22 cellular contexts compared by ENCODE assay signal in genomic region chr1:74587888-74588287, GRCh38.
DNase-seq lines count a peak whose midpoint lies in the region; ATAC-seq and TF ChIP-seq lines count a peak whose summit lies in the region.
"Had no signal": no experiment of that assay in that cellular context is flagged by ENCODE, and none has a peak within 500 bp of the region (broad histone marks: within the 10 kb centered on the region; RNA-seq: fewer than 3 reads in every experiment).

No MANE protein-coding gene starts in this region.

- no peaks in the 10 kb centered on the region for H3F3A ChIP-seq in Loucy (ENCODE audit: low read depth)

- WGBS in right lobe of liver (ENCODE audit: insufficient coverage, low coverage, low lambda C conversion rate, missing lambda C conversion rate), result 80% methylated on average over 2 of the region's 2 CpGs

- H3K27ac ChIP-seq in right lobe of liver, result peak overlapping the region in 1 of 3 donors; percentile 30
- H3K27ac ChIP-seq: BLaER1 had no signal

- H3K36me3 ChIP-seq in Loucy (ENCODE audit: insufficient read depth, low read length) (no peaks in the 10 kb centered on the region), right lobe of liver (no peaks in the 10 kb centered on the region)
- H3K36me3 ChIP-seq: BE2C, BLaER1 had no signal

- intact Hi-C loops in right lobe of liver (cut with DNase I), result no loop called here

- H3K27me3 ChIP-seq in Loucy (ENCODE audit: insufficient read depth, low read length, poor library complexity, severe bottlenecking) (no peaks in the 10 kb centered on the region), right lobe of liver (no peaks in the 10 kb centered on the region)
- H3K27me3 ChIP-seq: BE2C, BLaER1 had no signal

- ATAC-seq in right lobe of liver (peak; percentile 62 to 79 (median 76)), GM19455 (IDR thresholded peaks at IDR 0.05; ENCODE audit: unreplicated experiment) (no peak)
- ATAC-seq: GM12878 had no signal

- TF ChIP-seq POLR2A in right lobe of liver (IDR thresholded peaks at IDR 0.05), result no peak

- H3K79me2 ChIP-seq in Loucy (ENCODE audit: insufficient read depth, low read length), result no peaks in the 10 kb centered on the region

- no peak overlapping the region for H3K4me3 ChIP-seq in Loucy (ENCODE audit: low read length, poor library complexity, severe bottlenecking)
- no peak overlapping the region for H3K4me3 ChIP-seq in right lobe of liver
- H3K4me3 ChIP-seq: BLaER1, GM12878 had no signal

- H3K4me1 ChIP-seq in Loucy (ENCODE audit: insufficient read depth, low read length, poor library complexity, severe bottlenecking), result no peaks in the 10 kb centered on the region
- H3K4me1 ChIP-seq in right lobe of liver, result peaks cover 0 to 14% (median 6%) of the 10 kb centered on the region in 4 donors
- H3K4me1 ChIP-seq: BLaER1 had no signal

- no peak overlapping the region for H3K4me2 ChIP-seq in Loucy (ENCODE audit: low read depth, low read length, poor library complexity, severe bottlenecking)
- H3K4me2 ChIP-seq: BLaER1 had no signal

- H3K9me3 ChIP-seq in Loucy (ENCODE audit: insufficient read depth, low read depth, low read length) (no peaks in the 10 kb centered on the region), right lobe of liver (no peaks in the 10 kb centered on the region)
- H3K9me3 ChIP-seq: BE2C, BLaER1 had no signal

- no peaks in the 10 kb centered on the region for H4K20me1 ChIP-seq in Loucy (ENCODE audit: insufficient read depth, low read length, poor library complexity, severe bottlenecking)
- H4K20me1 ChIP-seq: BLaER1 had no signal

- TF ChIP-seq CTCF in Loucy (conservative IDR thresholded peaks at IDR 0.05; ENCODE audit: low read length), result no peak
- TF ChIP-seq CTCF in right lobe of liver (IDR thresholded peaks at IDR 0.05), result no peak

- H2AFZ ChIP-seq in Loucy (ENCODE audit: low read length), result peak overlapping the region; percentile 41; the same call in 1 of the 2 replicates

- peak; percentile 12 for DNase-seq in astrocyte of the hippocampus (ENCODE audit: low read depth, low spot score)
- peak in 1 of 3 donors; percentile 49 for DNase-seq in right lobe of liver
- no peak for DNase-seq in pons (ENCODE audit: low spot score)
- DNase-seq: 8988T; ACHN; BE2C; C1 segment of cervical spinal cord; CD4-positive, alpha-beta memory T cell; CD4-positive, CD25-positive, alpha-beta regulatory T cell; CD8-positive, alpha-beta memory T cell; COR-L47; DMS 273 treated with DMSO at 0.1 percent for 48 hours; DMS153; DMS53; DMS79; DND-41; EL; GDM1 had no signal

- H3K9me2 ChIP-seq in Loucy (replicated peaks; ENCODE audit: low read depth, low read length), result no peaks in the 10 kb centered on the region

- H3K9ac ChIP-seq in Loucy (ENCODE audit: low read depth, low read length, poor library complexity, severe bottlenecking), result no peak overlapping the region
- H3K9ac ChIP-seq: BLaER1 had no signal
